Comparison of ENCODE assay signal across 34 cellular contexts in genomic region chr7:131363719-131364118, GRCh38. TPM values are rescaled to one million over a fixed set of nuclear protein-coding genes. Genes with fewer than 3 reads are reported as not detected.
A peak's percentile ranks its signal among the peaks of the same experiment; 100 is the strongest.
DNase-seq lines count a peak whose midpoint lies in the region; ATAC-seq, FAIRE-seq and TF ChIP-seq lines count a peak whose summit lies in the region.
"Had no signal": no experiment of that assay in that cellular context is flagged by ENCODE, and none has a peak within 500 bp of the region (broad histone marks: within the 10 kb centered on the region; RNA-seq: fewer than 3 reads in every experiment).

No MANE protein-coding gene starts in this region.

- no peak for DNase-seq in activated T-cell treated with anti-CD3 and anti-CD28 coated beads, Interleukin-2, amount 50 U/mL, for 72 hours
- no peak for DNase-seq in activated T-cell treated with anti-CD3 and anti-CD28 coated beads, Interleukin-2, amount 50 U/mL, for 48 hours
- peak; percentile 14 for DNase-seq in M059J (ENCODE audit: low read depth)
- no peak for DNase-seq in chondrocyte (ENCODE audit: low spot score)
- no peak for DNase-seq in NCI-H1694 treated with DMSO at 0.1 percent for 48 hours (lab: John Stamatoyannopoulos, UW)
- DNase-seq in activated CD8-positive, alpha-beta T cell treated with anti-CD3 and anti-CD28 coated beads, Interleukin-2, amount 10 ng/mL, durations not matched to agents 7 days and 5 days: no peak
- DNase-seq in small intestine: no peak
- DNase-seq: 8988T; activated CD4-positive, alpha-beta T cell treated with anti-CD3 and anti-CD28 coated beads, Interleukin-2, amount 50 U/mL, for 48 hours; activated CD4-positive, CD25-positive, alpha-beta regulatory T cell treated with anti-CD3 and anti-CD28 coated beads, Interleukin-2, amount 50 U/mL, for 72 hours; activated CD8-positive, alpha-beta memory T cell treated with anti-CD3 and anti-CD28 coated beads, Interleukin-2, amount 50 U/mL, for 4 hours; activated naive CD4-positive, alpha-beta T cell treated with anti-CD3 and anti-CD28 coated beads, Interleukin-2, amount 10 ng/mL, durations not matched to agents 7 days and 5 days; amniotic stem cell; brain microvascular endothelial cell; CD4-positive, CD25-positive, alpha-beta regulatory T cell; left lung; NCI-H1092 treated with DMSO at 0.1 percent for 48 hours; NCI-H524 treated with DMSO at 0.1 percent for 48 hours; PC-9; posterior cingulate gyrus; right cardiac atrium; Right ventricle myocardium superior; spleen; stimulated activated CD4-positive, alpha-beta T cell treated with anti-CD3 and anti-CD28 coated beads, Interleukin-2, amount 100 ng/mL, for 24 hours; T-helper 17 cell; thyroid gland; uterus had no signal

- H3K4me3 ChIP-seq in mesodermal cell (ENCODE audit: extremely low read depth, insufficient read depth, low read length, poor library complexity, severe bottlenecking): no peak overlapping the region
- H3K4me3 ChIP-seq in small intestine (ENCODE audit: low read depth in 1 of 2, low read length in 2 of 2): no peak overlapping the region
- H3K4me3 ChIP-seq: gastroesophageal sphincter, HAP-1, left lung, PC-9, spleen, thyroid gland, uterus had no signal

- ATAC-seq in activated T-cell treated with anti-CD3 and anti-CD28 coated beads, Interleukin-2, amount 50 U/mL, for 72 hours (replicated peaks in 1 of 2): no peak
- no peak for ATAC-seq in activated CD8-positive, alpha-beta T cell treated with anti-CD3 and anti-CD28 coated beads, Interleukin-2, amount 10 ng/mL, durations not matched to agents 7 days and 5 days
- ATAC-seq: gastroesophageal sphincter, left lung, right cardiac atrium, SK-N-SH treated with all-trans-retinoic acid at 6 μM for 48 hours, T-helper 17 cell had no signal

- no peak overlapping the region for H3K4me3 Mint-ChIP-seq in activated T-cell treated with anti-CD3 and anti-CD28 coated beads, Interleukin-2, amount 50 U/mL, for 72 hours
- H3K4me3 Mint-ChIP-seq in chondrocyte (ENCODE audit: unreplicated experiment): no peak overlapping the region
- no peak overlapping the region for H3K4me3 Mint-ChIP-seq in activated CD8-positive, alpha-beta T cell treated with anti-CD3 and anti-CD28 coated beads, Interleukin-2, amount 10 ng/mL, durations not matched to agents 7 days and 5 days
- H3K4me3 Mint-ChIP-seq: activated naive CD4-positive, alpha-beta T cell treated with anti-CD3 and anti-CD28 coated beads, Interleukin-2, amount 10 ng/mL, durations not matched to agents 7 days and 5 days; memory B cell; stimulated activated naive CD8-positive, alpha-beta T cell treated with anti-CD3 and anti-CD28 coated beads, Interleukin-15, Interleukin-2, amounts not matched to agents 100 ng/mL and 50 ng/mL, for 24 hours; T-helper 17 cell had no signal

- no peak for FAIRE-seq in small intestine (lab: Jason Lieb, UNC)
- FAIRE-seq: GM18507 had no signal

- H3K9me3 ChIP-seq in mesodermal cell (ENCODE audit: control insufficient read depth, low read length) (no peaks in the 10 kb centered on the region), small intestine (ENCODE audit: control insufficient read depth, low read depth) (no peaks in the 10 kb centered on the region)
- H3K9me3 ChIP-seq: gastroesophageal sphincter, HAP-1, left lung, spleen, thyroid gland, uterus had no signal

- H3K27ac Mint-ChIP-seq in activated T-cell treated with anti-CD3 and anti-CD28 coated beads, Interleukin-2, amount 50 U/mL, for 72 hours: peak overlapping the region; percentile 15
- H3K27ac Mint-ChIP-seq in chondrocyte (ENCODE audit: unreplicated experiment): peak overlapping the region; percentile 69
- no peak overlapping the region for H3K27ac Mint-ChIP-seq in activated CD8-positive, alpha-beta T cell treated with anti-CD3 and anti-CD28 coated beads, Interleukin-2, amount 10 ng/mL, durations not matched to agents 7 days and 5 days
- H3K27ac Mint-ChIP-seq: activated naive CD4-positive, alpha-beta T cell treated with anti-CD3 and anti-CD28 coated beads, Interleukin-2, amount 10 ng/mL, durations not matched to agents 7 days and 5 days; CD4-positive, CD25-positive, alpha-beta regulatory T cell; memory B cell; stimulated activated naive CD8-positive, alpha-beta T cell treated with anti-CD3 and anti-CD28 coated beads, Interleukin-15, Interleukin-2, amounts not matched to agents 100 ng/mL and 50 ng/mL, for 24 hours; T-helper 17 cell had no signal

- H3K4me1 Mint-ChIP-seq in activated T-cell treated with anti-CD3 and anti-CD28 coated beads, Interleukin-2, amount 50 U/mL, for 72 hours (ENCODE audit: low read depth): peaks cover 82% of the 10 kb centered on the region
- peaks cover 65% of the 10 kb centered on the region for H3K4me1 Mint-ChIP-seq in chondrocyte (ENCODE audit: low read depth)
- H3K4me1 Mint-ChIP-seq in activated CD8-positive, alpha-beta T cell treated with anti-CD3 and anti-CD28 coated beads, Interleukin-2, amount 10 ng/mL, durations not matched to agents 7 days and 5 days (ENCODE audit: low read depth): peaks cover 59% of the 10 kb centered on the region

- H3K36me3 ChIP-seq in mesodermal cell (ENCODE audit: control insufficient read depth, insufficient read depth, low read length): no peaks in the 10 kb centered on the region
- H3K36me3 ChIP-seq in small intestine (ENCODE audit: control insufficient read depth in 2 of 2, insufficient read depth in 2 of 2, low read length in 2 of 2): no peaks in the 10 kb centered on the region
- H3K36me3 ChIP-seq: brain microvascular endothelial cell, gastroesophageal sphincter, HAP-1, left lung, spleen, thyroid gland, uterus had no signal

- no peak for TF ChIP-seq CTCF in chondrocyte (IDR thresholded peaks at IDR 0.05)

- H3K27me3 Mint-ChIP-seq in activated T-cell treated with anti-CD3 and anti-CD28 coated beads, Interleukin-2, amount 50 U/mL, for 72 hours (ENCODE audit: low read depth): no peaks in the 10 kb centered on the region
- H3K27me3 Mint-ChIP-seq in chondrocyte (ENCODE audit: low read depth): no peaks in the 10 kb centered on the region
- no peaks in the 10 kb centered on the region for H3K27me3 Mint-ChIP-seq in activated CD8-positive, alpha-beta T cell treated with anti-CD3 and anti-CD28 coated beads, Interleukin-2, amount 10 ng/mL, durations not matched to agents 7 days and 5 days (ENCODE audit: low read depth)
- H3K27me3 Mint-ChIP-seq: activated naive CD4-positive, alpha-beta T cell treated with anti-CD3 and anti-CD28 coated beads, Interleukin-2, amount 10 ng/mL, durations not matched to agents 7 days and 5 days; CD4-positive, CD25-positive, alpha-beta regulatory T cell; memory B cell; stimulated activated naive CD8-positive, alpha-beta T cell treated with anti-CD3 and anti-CD28 coated beads, Interleukin-15, Interleukin-2, amounts not matched to agents 100 ng/mL and 50 ng/mL, for 24 hours; T-helper 17 cell had no signal

- CTCF ChIA-PET in activated CD8-positive, alpha-beta T cell treated with anti-CD3 and anti-CD28 coated beads, Interleukin-2, amount 10 ng/mL, durations not matched to agents 7 days and 5 days (lab: Charles Lee): interaction anchor here (0.6 kb wide), 1 partner anchor 316 kb away, joined by 3 read pairs; no protein-coding TSS in a partner anchor

- no peaks in the 10 kb centered on the region for H3K27me3 ChIP-seq in small intestine (ENCODE audit: control insufficient read depth in 2 of 2, insufficient read depth in 2 of 2, low read length in 2 of 2)
- H3K27me3 ChIP-seq: brain microvascular endothelial cell, gastroesophageal sphincter, left lung, spleen, thyroid gland, uterus had no signal

- H3K27ac ChIP-seq in mesodermal cell (ENCODE audit: low read depth, low read length, severe bottlenecking) (peak overlapping the region; percentile 54), small intestine (ENCODE audit: low read depth in 1 of 2, low read length in 1 of 2) (no peak overlapping the region)
- H3K27ac ChIP-seq: brain microvascular endothelial cell, gastroesophageal sphincter, left lung, PC-9, spleen, thyroid gland, uterus had no signal

- H3K36me3 Mint-ChIP-seq in activated T-cell treated with anti-CD3 and anti-CD28 coated beads, Interleukin-2, amount 50 U/mL, for 72 hours (ENCODE audit: insufficient read depth in 2 of 2): peaks cover 2% of the 10 kb centered on the region in 2 donors
- no peaks in the 10 kb centered on the region for H3K36me3 Mint-ChIP-seq in chondrocyte (ENCODE audit: low read depth)
- peaks cover 14% of the 10 kb centered on the region for H3K36me3 Mint-ChIP-seq in activated CD8-positive, alpha-beta T cell treated with anti-CD3 and anti-CD28 coated beads, Interleukin-2, amount 10 ng/mL, durations not matched to agents 7 days and 5 days (ENCODE audit: low read depth)

- peaks cover 13% of the 10 kb centered on the region for H3K4me1 ChIP-seq in mesodermal cell (ENCODE audit: control insufficient read depth, insufficient read depth, low read length, poor library complexity, severe bottlenecking)
- H3K4me1 ChIP-seq in small intestine (ENCODE audit: control insufficient read depth in 2 of 2, insufficient read depth in 1 of 2, low read depth in 1 of 2, low read length in 1 of 2): no peaks in the 10 kb centered on the region

- POLR2A ChIA-PET in activated CD8-positive, alpha-beta T cell treated with anti-CD3 and anti-CD28 coated beads, Interleukin-2, amount 10 ng/mL, durations not matched to agents 7 days and 5 days (lab: Charles Lee): no interaction called here

- H3K9me3 Mint-ChIP-seq in activated T-cell treated with anti-CD3 and anti-CD28 coated beads, Interleukin-2, amount 50 U/mL, for 72 hours: peaks cover 2% of the 10 kb centered on the region in 2 donors
- H3K9me3 Mint-ChIP-seq in chondrocyte (ENCODE audit: low read depth): peaks cover 2% of the 10 kb centered on the region
- no peaks in the 10 kb centered on the region for H3K9me3 Mint-ChIP-seq in activated CD8-positive, alpha-beta T cell treated with anti-CD3 and anti-CD28 coated beads, Interleukin-2, amount 10 ng/mL, durations not matched to agents 7 days and 5 days (ENCODE audit: insufficient read depth)
- H3K9me3 Mint-ChIP-seq: memory B cell had no signal

- WGBS in mesodermal cell (ENCODE audit: insufficient coverage in 2 of 2), 2 experiments: no CpG with 5 or more reads among the region's 2 CpGs
- 23 to 45% (median 44%) methylated on average over 2 of the region's 2 CpGs for WGBS in small intestine, 3 donors

RNA-seq across cellular contexts. Expression of gene MKLN1, which starts 36.0 kb away (rescaled TPM):
- total RNA-seq in activated T-cell treated with anti-CD3 and anti-CD28 coated beads, Interleukin-2, amount 50 U/mL, for 72 hours: 10 to 100 TPM; 44.9 to 49.6 TPM
- 26.5 and 32.0 TPM in 2 replicates for total RNA-seq in M059J (2014; rRNA removed; shearing (Covaris generic))
- 33.4 to 43.8 TPM (median 33.8 TPM) in 3 replicates for total RNA-seq in chondrocyte
- polyA plus RNA-seq in mesodermal cell (2013, experiment 1 of 2): 35.5 TPM
- 34.1 TPM for polyA plus RNA-seq in mesodermal cell (2013, experiment 2 of 2)
- 10 to 100 TPM; 31.6 to 34.0 TPM for total RNA-seq in activated CD8-positive, alpha-beta T cell treated with anti-CD3 and anti-CD28 coated beads, Interleukin-2, amount 10 ng/mL, durations not matched to agents 7 days and 5 days
- polyA plus RNA-seq in small intestine: 10 to 100 TPM in 2 of 3 donors, 1 to 10 TPM in 1; 7.9 to 18.1 (median 17.6) TPM
